11 cellular contexts compared by ENCODE assay signal in the genomic region with DNA sequence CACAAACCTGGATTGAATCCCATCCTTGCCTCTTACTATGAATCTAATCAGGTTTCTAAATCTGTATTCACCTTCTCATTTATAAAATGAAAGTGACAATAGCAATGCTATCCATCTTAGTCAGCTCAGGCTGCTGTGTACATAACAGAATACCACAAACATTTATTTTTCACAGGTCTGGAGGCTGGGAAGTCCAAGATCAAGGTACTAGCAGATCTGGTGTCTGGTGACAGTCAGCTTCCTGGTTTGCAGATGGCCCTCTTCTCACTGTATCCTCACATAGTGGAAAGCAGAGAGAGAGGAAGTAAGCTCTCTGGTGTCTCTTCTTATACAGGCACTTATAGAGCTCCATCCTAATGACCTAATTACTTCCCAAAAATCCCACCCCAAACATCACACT. TPM values are rescaled to one million over a fixed set of nuclear protein-coding genes. Genes with fewer than 3 reads are reported as not detected.
DNase-seq lines count a peak whose midpoint lies in the region; ATAC-seq and TF ChIP-seq lines count a peak whose summit lies in the region.
"Had no signal": no experiment of that assay in that cellular context is flagged by ENCODE, and none has a peak within 500 bp of the region (broad histone marks: within the 10 kb centered on the region; RNA-seq: fewer than 3 reads in every experiment).

No MANE protein-coding gene starts in this region.

- CTCF ChIA-PET in activated CD4-positive, alpha-beta T cell treated with anti-CD3 and anti-CD28 coated beads for 36 hours (lab: Charles Lee) = interaction anchor here (0.6 to 0.8 kb wide), 3 partner anchors 13 to 243 kb away, joined by 3 read pairs; no protein-coding TSS in a partner anchor

- peak; percentile 19 for DNase-seq in activated CD4-positive, alpha-beta T cell treated with anti-CD3 and anti-CD28 coated beads for 36 hours
- no peak for DNase-seq in activated CD4-positive, alpha-beta T cell treated with anti-CD3 and anti-CD28 coated beads, Interleukin-2, amount 50 U/mL, for 1 hour
- DNase-seq in GM23338 (ENCODE audit: low spot score) (no peak), left lung (no peak), GDM1 (lab: John Stamatoyannopoulos, UW) (no peak), globus pallidus (ENCODE audit: low spot score) (no peak)
- DNase-seq: H7, Karpas-422 had no signal

- TF ChIP-seq CTCF in GM23338 (conservative IDR thresholded peaks at IDR 0.05; ENCODE audit: low read depth in 2 of 2) (no peak), left lung (IDR thresholded peaks at IDR 0.05) (no peak)

- peaks cover 14% of the 10 kb centered on the region for H4K20me1 ChIP-seq in GM23338 (replicated peaks; ENCODE audit: insufficient read depth)

- peak overlapping the region; percentile 2; the same call in 1 of the 2 replicates for H3K4me2 ChIP-seq in GM23338

- H3K4me3 Mint-ChIP-seq in activated CD4-positive, alpha-beta T cell treated with anti-CD3 and anti-CD28 coated beads for 36 hours = no peak overlapping the region
- no peak overlapping the region for H3K4me3 Mint-ChIP-seq in GM23338
- H3K4me3 Mint-ChIP-seq: type B pancreatic cell had no signal

- H3K4me3 ChIP-seq in GM23338 (no peak overlapping the region), left lung (no peak overlapping the region)

- H3K27ac ChIP-seq in GM23338 (ENCODE audit: low read depth) = no peak overlapping the region
- no peak overlapping the region for H3K27ac ChIP-seq in left lung

- H2AFZ ChIP-seq in GM23338 = no peak overlapping the region

- H3K4me1 ChIP-seq in GM23338 (ENCODE audit: insufficient read depth) (peaks cover 29% of the 10 kb centered on the region), left lung (peaks cover 0 to 3% of the 10 kb centered on the region in 2 donors)

- peak overlapping the region; percentile 43 for H3K27ac Mint-ChIP-seq in activated CD4-positive, alpha-beta T cell treated with anti-CD3 and anti-CD28 coated beads for 36 hours
- H3K27ac Mint-ChIP-seq in GM23338 = no peak overlapping the region
- H3K27ac Mint-ChIP-seq: type B pancreatic cell had no signal

- no peaks in the 10 kb centered on the region for H3K9me3 ChIP-seq in left lung

- H3K9me2 ChIP-seq in GM23338 (ENCODE audit: insufficient read depth) = 0 out of 2 replicates have a peak, but pooled peaks cover 3% of the 10 kb centered on the region

- ATAC-seq in activated CD4-positive, alpha-beta T cell treated with anti-CD3 and anti-CD28 coated beads for 36 hours = peak; percentile 83
- ATAC-seq in GM23338 (no peak), SK-N-SH treated with all-trans-retinoic acid at 6 μM for 48 hours (no peak), left lung (peak; percentile 17), HG03196 (IDR thresholded peaks at IDR 0.05; ENCODE audit: unreplicated experiment) (no peak)

- no peaks in the 10 kb centered on the region for H3K27me3 Mint-ChIP-seq in activated CD4-positive, alpha-beta T cell treated with anti-CD3 and anti-CD28 coated beads for 36 hours
- H3K27me3 Mint-ChIP-seq in GM23338 (ENCODE audit: insufficient read depth, low read depth, poor library complexity) = no peaks in the 10 kb centered on the region
- H3K27me3 Mint-ChIP-seq: type B pancreatic cell had no signal

- H3K27me3 ChIP-seq in GM23338 (ENCODE audit: insufficient read depth) = no peaks in the 10 kb centered on the region
- H3K27me3 ChIP-seq in left lung = no peaks in the 10 kb centered on the region

- H3K36me3 Mint-ChIP-seq in activated CD4-positive, alpha-beta T cell treated with anti-CD3 and anti-CD28 coated beads for 36 hours (ENCODE audit: low read depth) = peaks cover 10% of the 10 kb centered on the region
- H3K36me3 Mint-ChIP-seq in GM23338 (ENCODE audit: low read depth) = peaks cover 8% of the 10 kb centered on the region; the same call in 2 of the 3 replicates

- no peaks in the 10 kb centered on the region for H3K9me3 Mint-ChIP-seq in activated CD4-positive, alpha-beta T cell treated with anti-CD3 and anti-CD28 coated beads for 36 hours (ENCODE audit: low read depth)
- H3K9me3 Mint-ChIP-seq in GM23338 = no peaks in the 10 kb centered on the region
- H3K9me3 Mint-ChIP-seq: type B pancreatic cell had no signal

- H3F3A ChIP-seq in GM23338 (replicated peaks; ENCODE audit: low read depth) = no peaks in the 10 kb centered on the region

- POLR2A ChIA-PET in activated CD4-positive, alpha-beta T cell treated with anti-CD3 and anti-CD28 coated beads for 36 hours (lab: Charles Lee) = interaction anchor here (0.5 kb wide), 1 partner anchor 321 kb away, joined by 4 read pairs; no protein-coding TSS in a partner anchor

- peaks cover 58% of the 10 kb centered on the region for H3K79me2 ChIP-seq in GM23338 (replicated peaks; ENCODE audit: insufficient read depth)

- peaks cover 31% of the 10 kb centered on the region for H3K4me1 Mint-ChIP-seq in activated CD4-positive, alpha-beta T cell treated with anti-CD3 and anti-CD28 coated beads for 36 hours
- H3K4me1 Mint-ChIP-seq in GM23338 = peaks cover 14% of the 10 kb centered on the region; the same call in 2 of the 3 replicates

- intact Hi-C loops in activated CD4-positive, alpha-beta T cell treated with anti-CD3 and anti-CD28 coated beads for 36 hours (cut with DNase I, micrococcal nuclease) = loop anchor here (1.0 to 2.0 kb wide), 2 partner anchors 18 to 20 kb away; partner anchors contain the start of gene FAM168A (in 1 of the 2)
- intact Hi-C loops in left lung (cut with DNase I) = no loop called here

- no peaks in the 10 kb centered on the region; the same call in none of the 2 replicates for H3K36me3 ChIP-seq in GM23338 (ENCODE audit: insufficient read depth)
- no peaks in the 10 kb centered on the region for H3K36me3 ChIP-seq in left lung

TF ChIP-seq in GM23338, 12 proteins besides CTCF, POLR2A, EP300 and RAD21 (continues in another document):
- no peak for TF ChIP-seq STAT1 (IDR thresholded peaks at IDR 0.05; ENCODE audit: unreplicated experiment)
- TF ChIP-seq EZH2phosphoT487 (IDR thresholded peaks at IDR 0.05; ENCODE audit: unreplicated experiment) = no peak
- no peak for TF ChIP-seq ZNF114 (CRISPR knock-in tag; IDR thresholded peaks at IDR 0.05)
- TF ChIP-seq EZH2 (IDR thresholded peaks at IDR 0.05; ENCODE audit: low read depth, unreplicated experiment) = no peak
- TF ChIP-seq POLR2AphosphoS5 (IDR thresholded peaks at IDR 0.05; ENCODE audit: low read depth) = no peak
- no peak for TF ChIP-seq JUNB (IDR thresholded peaks at IDR 0.05; ENCODE audit: unreplicated experiment)
- TF ChIP-seq ZNF331 (CRISPR knock-in tag; IDR thresholded peaks at IDR 0.05; ENCODE audit: low read depth) = no peak

TF ChIP-seq in SK-N-SH treated with all-trans-retinoic acid at 6 μM for 48 hours, 23 proteins besides CTCF, POLR2A, EP300 and RAD21:
- TF ChIP-seq ARNTL (CRISPR knock-in tag; IDR thresholded peaks at IDR 0.05; ENCODE audit: borderline replicate concordance, low read depth) = no peak
- TF ChIP-seq ZFP30 (CRISPR knock-in tag; IDR thresholded peaks at IDR 0.05) = peak; percentile 77
- TF ChIP-seq, protein P1, sequence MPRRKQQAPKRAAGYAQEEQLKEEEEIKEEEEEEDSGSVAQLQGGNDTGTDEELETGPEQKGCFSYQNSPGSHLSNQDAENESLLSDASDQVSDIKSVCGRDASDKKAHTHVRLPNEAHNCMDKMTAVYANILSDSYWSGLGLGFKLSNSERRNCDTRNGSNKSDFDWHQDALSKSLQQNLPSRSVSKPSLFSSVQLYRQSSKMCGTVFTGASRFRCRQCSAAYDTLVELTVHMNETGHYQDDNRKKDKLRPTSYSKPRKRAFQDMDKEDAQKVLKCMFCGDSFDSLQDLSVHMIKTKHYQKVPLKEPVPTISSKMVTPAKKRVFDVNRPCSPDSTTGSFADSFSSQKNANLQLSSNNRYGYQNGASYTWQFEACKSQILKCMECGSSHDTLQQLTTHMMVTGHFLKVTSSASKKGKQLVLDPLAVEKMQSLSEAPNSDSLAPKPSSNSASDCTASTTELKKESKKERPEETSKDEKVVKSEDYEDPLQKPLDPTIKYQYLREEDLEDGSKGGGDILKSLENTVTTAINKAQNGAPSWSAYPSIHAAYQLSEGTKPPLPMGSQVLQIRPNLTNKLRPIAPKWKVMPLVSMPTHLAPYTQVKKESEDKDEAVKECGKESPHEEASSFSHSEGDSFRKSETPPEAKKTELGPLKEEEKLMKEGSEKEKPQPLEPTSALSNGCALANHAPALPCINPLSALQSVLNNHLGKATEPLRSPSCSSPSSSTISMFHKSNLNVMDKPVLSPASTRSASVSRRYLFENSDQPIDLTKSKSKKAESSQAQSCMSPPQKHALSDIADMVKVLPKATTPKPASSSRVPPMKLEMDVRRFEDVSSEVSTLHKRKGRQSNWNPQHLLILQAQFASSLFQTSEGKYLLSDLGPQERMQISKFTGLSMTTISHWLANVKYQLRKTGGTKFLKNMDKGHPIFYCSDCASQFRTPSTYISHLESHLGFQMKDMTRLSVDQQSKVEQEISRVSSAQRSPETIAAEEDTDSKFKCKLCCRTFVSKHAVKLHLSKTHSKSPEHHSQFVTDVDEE (CRISPR knock-in tag; IDR thresholded peaks at IDR 0.05) = no peak

RNA-seq across cellular contexts. Expression of gene FAM168A, which starts 19.1 kb away (rescaled TPM):
- total RNA-seq in activated CD4-positive, alpha-beta T cell treated with anti-CD3 and anti-CD28 coated beads for 36 hours = 10 to 100 TPM; 12.7 to 17.5 TPM
- total RNA-seq in GM23338 (2014; rRNA removed; shearing (Covaris generic)) = 17.9 and 20.3 TPM in 2 replicates
- 8.0 and 9.6 TPM in 2 replicates for polyA plus RNA-seq in GM23338 (2016; fragmentation: Nextera tagmentation; extraction: Ambion mirVana)
- 10 to 100 TPM; 28.2 to 35.6 TPM for total RNA-seq in left lung

Comparison
In these comparisons a context has a peak if more than half of its experiments do, and no peak if none do; other contexts are left out.
1. ATAC-seq: peak in activated CD4-positive, alpha-beta T cell treated with anti-CD3 and anti-CD28 coated beads for 36 hours (single experiment) and left lung (single experiment); none in GM23338 (single experiment), SK-N-SH treated with all-trans-retinoic acid at 6 μM for 48 hours (single experiment) and HG03196 (single experiment).
2. intact Hi-C loops: an anchor here in activated CD4-positive, alpha-beta T cell treated with anti-CD3 and anti-CD28 coated beads for 36 hours (1.0 to 2.0 kb wide); none called in left lung.